In genomic region chr6:15206887-15207286, GRCh38 we compare ENCODE assay signal across 22 cellular contexts.
"Had no signal": no experiment of that assay in that cellular context is flagged by ENCODE, and none has a peak within 500 bp of the region (broad histone marks: within the 10 kb centered on the region; RNA-seq: fewer than 3 reads in every experiment).

No MANE protein-coding gene starts in this region.

- H3K36me3 ChIP-seq: breast epithelium, esophagus squamous epithelium, tibial nerve had no signal

- H3K4me3 ChIP-seq: breast epithelium, esophagus squamous epithelium, lung, tibial nerve had no signal

- H3K27ac Mint-ChIP-seq: activated CD4-positive, alpha-beta T cell treated with anti-CD3 and anti-CD28 coated beads, Interleukin-2, amount 10 ng/mL, durations not matched to agents 24 days and 14 days; activated CD8-positive, alpha-beta T cell treated with anti-CD3 and anti-CD28 coated beads for 36 hours; activated naive CD8-positive, alpha-beta T cell treated with anti-CD3 and anti-CD28 coated beads, Interleukin-2, amount 50 U/mL, for 24 hours; activated T-helper 17 cell treated with anti-CD3 and anti-CD28 coated beads, Interleukin-2, amount 50 U/mL, for 72 hours; dendritic cell treated with granulocyte-macrophage colony-stimulating factor and Interleukin-4, amounts not matched to agents 40 ng/mL and 50 ng/mL, for 4 days; stimulated activated naive CD8-positive, alpha-beta T cell treated with anti-CD3 and anti-CD28 coated beads, Interleukin-15, Interleukin-2, amounts not matched to agents 100 ng/mL and 50 ng/mL, for 24 hours had no signal

- H3K27me3 ChIP-seq: breast epithelium, esophagus squamous epithelium, tibial nerve had no signal

- H3K9me3 Mint-ChIP-seq: activated naive CD8-positive, alpha-beta T cell treated with anti-CD3 and anti-CD28 coated beads, Interleukin-2, amount 50 U/mL, for 24 hours; activated T-helper 17 cell treated with anti-CD3 and anti-CD28 coated beads, Interleukin-2, amount 50 U/mL, for 72 hours; dendritic cell treated with granulocyte-macrophage colony-stimulating factor and Interleukin-4, amounts not matched to agents 40 ng/mL and 50 ng/mL, for 4 days; stimulated activated naive CD8-positive, alpha-beta T cell treated with anti-CD3 and anti-CD28 coated beads, Interleukin-15, Interleukin-2, amounts not matched to agents 100 ng/mL and 50 ng/mL, for 24 hours had no signal

- H3K4me3 Mint-ChIP-seq: activated CD4-positive, alpha-beta T cell treated with anti-CD3 and anti-CD28 coated beads, Interleukin-2, amount 10 ng/mL, durations not matched to agents 24 days and 14 days; activated CD8-positive, alpha-beta T cell treated with anti-CD3 and anti-CD28 coated beads for 36 hours; activated naive CD8-positive, alpha-beta T cell treated with anti-CD3 and anti-CD28 coated beads, Interleukin-2, amount 50 U/mL, for 24 hours; activated T-helper 17 cell treated with anti-CD3 and anti-CD28 coated beads, Interleukin-2, amount 50 U/mL, for 72 hours; dendritic cell treated with granulocyte-macrophage colony-stimulating factor and Interleukin-4, amounts not matched to agents 40 ng/mL and 50 ng/mL, for 4 days; neural crest cell; stimulated activated naive CD8-positive, alpha-beta T cell treated with anti-CD3 and anti-CD28 coated beads, Interleukin-15, Interleukin-2, amounts not matched to agents 100 ng/mL and 50 ng/mL, for 24 hours had no signal

- H3K9me3 ChIP-seq: breast epithelium, esophagus squamous epithelium, tibial nerve had no signal

- DNase-seq: activated CD4-positive, alpha-beta T cell treated with anti-CD3 and anti-CD28 coated beads, Interleukin-2, amount 10 ng/mL, durations not matched to agents 24 days and 14 days; activated CD4-positive, CD25-positive, alpha-beta regulatory T cell; activated CD8-positive, alpha-beta T cell treated with anti-CD3 and anti-CD28 coated beads for 36 hours; activated naive CD4-positive, alpha-beta T cell treated with Interleukin-2 at 50 U/mL for 16 hours; activated naive CD8-positive, alpha-beta T cell treated with anti-CD3 and anti-CD28 coated beads, Interleukin-2, amount 50 U/mL, for 24 hours; activated T-cell treated with anti-CD3 and anti-CD28 coated beads, Interleukin-2, amount 50 U/mL, for 1 hour; aorta; effector memory CD4-positive, alpha-beta T cell; esophagus squamous epithelium; left colon; midbrain; stimulated activated CD4-positive, alpha-beta T cell treated with anti-CD3 and anti-CD28 coated beads, Interleukin-2, amount 100 ng/mL, for 48 hours; SW 1271; T-helper 2 cell had no signal

- H3K27ac ChIP-seq: esophagus squamous epithelium, tibial nerve had no signal

- H3K4me1 ChIP-seq: breast epithelium, esophagus squamous epithelium, tibial nerve had no signal

- ATAC-seq: activated CD8-positive, alpha-beta T cell treated with anti-CD3 and anti-CD28 coated beads for 36 hours; activated naive CD8-positive, alpha-beta T cell treated with anti-CD3 and anti-CD28 coated beads, Interleukin-2, amount 50 U/mL, for 24 hours; activated T-helper 17 cell treated with anti-CD3 and anti-CD28 coated beads, Interleukin-2, amount 50 U/mL, for 72 hours; left colon had no signal

- H3K27me3 Mint-ChIP-seq: activated CD4-positive, alpha-beta T cell treated with anti-CD3 and anti-CD28 coated beads, Interleukin-2, amount 10 ng/mL, durations not matched to agents 24 days and 14 days; activated CD8-positive, alpha-beta T cell treated with anti-CD3 and anti-CD28 coated beads for 36 hours; activated naive CD8-positive, alpha-beta T cell treated with anti-CD3 and anti-CD28 coated beads, Interleukin-2, amount 50 U/mL, for 24 hours; activated T-helper 17 cell treated with anti-CD3 and anti-CD28 coated beads, Interleukin-2, amount 50 U/mL, for 72 hours; dendritic cell treated with granulocyte-macrophage colony-stimulating factor and Interleukin-4, amounts not matched to agents 40 ng/mL and 50 ng/mL, for 4 days; progenitor cell of endocrine pancreas; stimulated activated naive CD8-positive, alpha-beta T cell treated with anti-CD3 and anti-CD28 coated beads, Interleukin-15, Interleukin-2, amounts not matched to agents 100 ng/mL and 50 ng/mL, for 24 hours had no signal
